In the genomic region with DNA sequence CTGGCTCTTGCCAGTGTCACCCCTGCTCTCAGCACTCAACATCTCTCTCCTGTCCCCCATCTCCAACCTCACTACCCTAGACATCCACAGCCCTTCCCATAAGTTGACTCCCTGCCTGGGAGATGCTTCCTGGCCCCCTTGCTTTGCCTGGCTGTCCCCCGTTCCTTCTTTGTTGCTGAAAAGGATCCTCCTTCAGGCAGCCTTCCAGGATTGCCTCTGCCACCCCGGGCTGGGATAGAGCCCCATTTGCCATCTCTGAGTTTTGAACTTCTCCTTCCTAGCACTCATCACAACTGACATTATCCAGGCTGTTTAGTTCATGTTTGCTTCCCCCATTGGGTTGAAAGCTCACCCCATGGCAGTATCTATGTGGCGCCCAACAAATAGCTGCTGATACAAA, we compare ENCODE assay signal across 1 cellular context.
A peak's percentile ranks its signal among the peaks of the same experiment; 100 is the strongest.
TF ChIP-seq lines count a peak whose summit lies in the region.

No MANE protein-coding gene starts in this region.

TF ChIP-seq in K562, 482 proteins besides CTCF, POLR2A, EP300 and RAD21:
- peak; percentile 89 for TF ChIP-seq ZFP36 (IDR thresholded peaks at IDR 0.05; ENCODE audit: low read depth, low read length, partially characterized antibody)
- no peak for TF ChIP-seq SIN3B (IDR thresholded peaks at IDR 0.05; ENCODE audit: low read depth)
